In genomic region chr11:9461068-9461759, GRCh38 we compare ENCODE assay signal across 8 cellular contexts. TPM values are rescaled to one million over a fixed set of nuclear protein-coding genes. Genes with fewer than 3 reads are reported as not detected.
DNase-seq lines count a peak whose midpoint lies in the region; ATAC-seq and TF ChIP-seq lines count a peak whose summit lies in the region.

No MANE protein-coding gene starts in this region.

- no peaks in the 10 kb centered on the region for H3K9me3 ChIP-seq in lower lobe of right lung

- H3K4me1 ChIP-seq in lower lobe of right lung, result peaks cover 23% of the 10 kb centered on the region

- TF ChIP-seq CTCF in lower lobe of right lung (IDR thresholded peaks at IDR 0.05), result no peak

- POLR2A ChIA-PET in activated CD4-positive, alpha-beta memory T cell treated with anti-CD3 and anti-CD28 coated beads, Interleukin-2, amount 10 ng/mL, durations not matched to agents 7 days and 5 days (lab: Charles Lee), result interaction anchor here (0.7 to 4.9 kb wide), 63 partner anchors 9 to 1347 kb away, joined by 3 to 85 read pairs (median 4); partner anchors contain the start of genes DENND5A, IPO7, NRIP3 and RPL27A

- H3K4me3 ChIP-seq in lower lobe of right lung, result peak overlapping the region; percentile 81

- peaks cover 22% of the 10 kb centered on the region for H3K36me3 Mint-ChIP-seq in activated CD4-positive, alpha-beta memory T cell treated with anti-CD3 and anti-CD28 coated beads, Interleukin-2, amount 10 ng/mL, durations not matched to agents 7 days and 5 days (ENCODE audit: low read depth)

- H3K36me3 ChIP-seq in lower lobe of right lung, result no peaks in the 10 kb centered on the region

- DNase-seq in C1 segment of cervical spinal cord (lab: John Stamatoyannopoulos, UW) (peak; percentile 71 to 97 (median 92)), NCI-H69 (lab: John Stamatoyannopoulos, UW) (peak; percentile 97), ecto neural progenitor cell (ENCODE audit: low spot score) (peak; percentile 88), lower lobe of right lung (peak; percentile 88)
- peak; percentile 80 for DNase-seq in activated CD4-positive, alpha-beta memory T cell treated with anti-CD3 and anti-CD28 coated beads, Interleukin-2, amount 10 ng/mL, durations not matched to agents 7 days and 5 days
- DNase-seq in stimulated activated CD4-positive, alpha-beta T cell treated with anti-CD3 and anti-CD28 coated beads, TNF-alpha, amount 100 ng/mL, for 24 hours (ENCODE audit: low read depth in 3 of 3), result peak; percentile 54 to 69 (median 60)

- ATAC-seq in GM19328 (IDR thresholded peaks at IDR 0.05; ENCODE audit: unreplicated experiment), result peak; percentile 42
- peak; percentile 51 for ATAC-seq in HG03460 (IDR thresholded peaks at IDR 0.05; ENCODE audit: unreplicated experiment)
- ATAC-seq in lower lobe of right lung, result peak; percentile 84 to 85

- peak overlapping the region; percentile 95 for H3K27ac Mint-ChIP-seq in activated CD4-positive, alpha-beta memory T cell treated with anti-CD3 and anti-CD28 coated beads, Interleukin-2, amount 10 ng/mL, durations not matched to agents 7 days and 5 days

- no peaks in the 10 kb centered on the region for H3K9me3 Mint-ChIP-seq in activated CD4-positive, alpha-beta memory T cell treated with anti-CD3 and anti-CD28 coated beads, Interleukin-2, amount 10 ng/mL, durations not matched to agents 7 days and 5 days

- peak overlapping the region; percentile 99 for H3K27ac ChIP-seq in lower lobe of right lung

- H3K27me3 Mint-ChIP-seq in activated CD4-positive, alpha-beta memory T cell treated with anti-CD3 and anti-CD28 coated beads, Interleukin-2, amount 10 ng/mL, durations not matched to agents 7 days and 5 days, result no peaks in the 10 kb centered on the region

- H3K27me3 ChIP-seq in lower lobe of right lung (ENCODE audit: low read depth), result no peaks in the 10 kb centered on the region

- peak overlapping the region; percentile 95 for H3K4me3 Mint-ChIP-seq in activated CD4-positive, alpha-beta memory T cell treated with anti-CD3 and anti-CD28 coated beads, Interleukin-2, amount 10 ng/mL, durations not matched to agents 7 days and 5 days

- CTCF ChIA-PET in activated CD4-positive, alpha-beta memory T cell treated with anti-CD3 and anti-CD28 coated beads, Interleukin-2, amount 10 ng/mL, durations not matched to agents 7 days and 5 days (lab: Charles Lee), result interaction anchor here (0.6 to 4.5 kb wide), 8 partner anchors 23 to 195 kb away, joined by 3 to 36 read pairs (median 4); partner anchors contain the start of gene IPO7

- H3K4me1 Mint-ChIP-seq in activated CD4-positive, alpha-beta memory T cell treated with anti-CD3 and anti-CD28 coated beads, Interleukin-2, amount 10 ng/mL, durations not matched to agents 7 days and 5 days, result peaks cover 28% of the 10 kb centered on the region

- intact Hi-C loops in lower lobe of right lung (cut with DNase I), result no loop called here

RNA-seq across cellular contexts. Expression of gene ZNF143, which starts 0.4 kb away (rescaled TPM):
- 10 to 100 TPM; 43.5 to 45.5 TPM for total RNA-seq in activated CD4-positive, alpha-beta memory T cell treated with anti-CD3 and anti-CD28 coated beads, Interleukin-2, amount 10 ng/mL, durations not matched to agents 7 days and 5 days
- 34.0 TPM for total RNA-seq in lower lobe of right lung

Comparison
In these comparisons a context has a peak if more than half of its experiments do, and no peak if none do; other contexts are left out.
1. Peak in every context shown above with its lines: DNase-seq, ATAC-seq, H3K4me3 ChIP-seq and H3K27ac ChIP-seq.